ENCODE assay signal across 12 cellular contexts in the genomic region with DNA sequence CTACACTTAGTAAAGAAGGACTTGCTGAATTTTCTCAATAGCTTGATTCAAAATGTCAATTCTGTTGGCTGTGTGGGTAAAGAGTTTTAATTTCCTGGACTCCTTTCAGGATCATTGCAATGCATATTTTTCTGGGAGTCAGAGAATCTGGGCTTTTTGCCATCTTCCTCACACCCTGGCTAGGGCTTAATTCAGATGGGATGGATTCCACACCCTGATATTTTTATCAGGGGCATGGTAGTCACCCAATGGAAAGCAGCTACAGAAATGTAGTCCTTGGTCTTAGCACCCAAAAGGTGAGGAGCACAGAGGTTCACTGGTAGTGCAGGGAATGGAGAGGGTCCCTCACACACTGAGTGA.
A peak's percentile ranks its signal among the peaks of the same experiment; 100 is the strongest.
DNase-seq lines count a peak whose midpoint lies in the region; TF ChIP-seq lines count a peak whose summit lies in the region.
"Had no signal": no experiment of that assay in that cellular context is flagged by ENCODE, and none has a peak within 500 bp of the region (broad histone marks: within the 10 kb centered on the region; RNA-seq: fewer than 3 reads in every experiment).

No MANE protein-coding gene starts in this region.

- H3K27me3 ChIP-seq in CD8-positive, alpha-beta memory T cell (ENCODE audit: insufficient read depth, low read length, poor library complexity, severe bottlenecking): no peaks in the 10 kb centered on the region
- H3K27me3 ChIP-seq in trophoblast cell (ENCODE audit: insufficient read depth, low read length) (no peaks in the 10 kb centered on the region), transverse colon (no peaks in the 10 kb centered on the region)
- H3K27me3 ChIP-seq: adrenal gland had no signal

- H2AFZ ChIP-seq in trophoblast cell (ENCODE audit: insufficient read depth, low read length, poor library complexity): no peak overlapping the region

- CTCF ChIA-PET in CD8-positive, alpha-beta memory T cell (lab: Charles Lee): interaction anchor here (3.6 kb wide), 1 partner anchor 13 kb away, joined by 17 read pairs; no protein-coding TSS in a partner anchor

- peaks cover 0 to 49% (median 8%) of the 10 kb centered on the region in 3 donors for H3K36me3 Mint-ChIP-seq in CD8-positive, alpha-beta memory T cell
- peaks cover 42% of the 10 kb centered on the region for H3K36me3 Mint-ChIP-seq in activated CD4-positive, alpha-beta T cell treated with anti-CD3 and anti-CD28 coated beads, Interleukin-2, amount 10 ng/mL, durations not matched to agents 24 days and 14 days (ENCODE audit: low read depth)

- no peak overlapping the region for H4K12ac ChIP-seq in trophoblast cell (ENCODE audit: low read depth, low read length)

- peak overlapping the region; percentile 85 for H3K4ac ChIP-seq in trophoblast cell (ENCODE audit: low read depth, low read length)

- DNase-seq in CD8-positive, alpha-beta memory T cell: no peak
- DNase-seq in LHCN-M2 (ENCODE audit: low read depth) (peak; percentile 60), epithelial cell of esophagus (ENCODE audit: low read depth) (peak; percentile 25), trophoblast cell (no peak), HPDE6-E6E7 (ENCODE audit: extremely low spot score) (no peak), transverse colon (no peak), NCI-H526 (lab: John Stamatoyannopoulos, UW) (no peak)
- DNase-seq in activated CD4-positive, alpha-beta T cell treated with anti-CD3 and anti-CD28 coated beads, Interleukin-2, amount 10 ng/mL, durations not matched to agents 24 days and 14 days: no peak
- DNase-seq: activated CD4-positive, alpha-beta T cell treated with anti-CD3 and anti-CD28 coated beads for 48 hours; NCI-H2029 had no signal

- H2AK5ac ChIP-seq in trophoblast cell (ENCODE audit: low read length): no peak overlapping the region

- H3K4me3 Mint-ChIP-seq in CD8-positive, alpha-beta memory T cell: peak overlapping the region in 2 of 7 donors; percentile 10 to 41
- H3K4me3 Mint-ChIP-seq in activated CD4-positive, alpha-beta T cell treated with anti-CD3 and anti-CD28 coated beads, Interleukin-2, amount 10 ng/mL, durations not matched to agents 24 days and 14 days: no peak overlapping the region

- H3K4me2 ChIP-seq in trophoblast cell (ENCODE audit: low read length): no peak overlapping the region

- H3K79me1 ChIP-seq in trophoblast cell (ENCODE audit: low read length): no peaks in the 10 kb centered on the region

- no peak overlapping the region for H3K9ac ChIP-seq in trophoblast cell (ENCODE audit: low read length)

- POLR2A ChIA-PET in CD8-positive, alpha-beta memory T cell (lab: Charles Lee): no interaction called here

- no peak overlapping the region for H4K91ac ChIP-seq in trophoblast cell (ENCODE audit: low read depth, low read length)

- H3K23ac ChIP-seq in trophoblast cell (ENCODE audit: low read length): no peak overlapping the region

- no peak overlapping the region for H2BK12ac ChIP-seq in trophoblast cell (ENCODE audit: low read length)

- H3K27me3 Mint-ChIP-seq in CD8-positive, alpha-beta memory T cell: no peaks in the 10 kb centered on the region
- no peaks in the 10 kb centered on the region for H3K27me3 Mint-ChIP-seq in activated CD4-positive, alpha-beta T cell treated with anti-CD3 and anti-CD28 coated beads, Interleukin-2, amount 10 ng/mL, durations not matched to agents 24 days and 14 days

- no peak for TF ChIP-seq EP300 in transverse colon (IDR thresholded peaks at IDR 0.05; ENCODE audit: low read depth)

- no peak overlapping the region for H3K18ac ChIP-seq in trophoblast cell (ENCODE audit: low read length)

- no peak for TF ChIP-seq POLR2A in transverse colon (IDR thresholded peaks at IDR 0.05)

- no peaks in the 10 kb centered on the region for H3K79me2 ChIP-seq in trophoblast cell (ENCODE audit: control insufficient read depth, insufficient read depth, low read length, poor library complexity)

- peaks cover 65 to 90% (median 87%) of the 10 kb centered on the region in 3 donors for H3K4me1 Mint-ChIP-seq in CD8-positive, alpha-beta memory T cell
- peaks cover 31% of the 10 kb centered on the region for H3K4me1 Mint-ChIP-seq in activated CD4-positive, alpha-beta T cell treated with anti-CD3 and anti-CD28 coated beads, Interleukin-2, amount 10 ng/mL, durations not matched to agents 24 days and 14 days

- H3K14ac ChIP-seq in trophoblast cell (ENCODE audit: low read length): no peak overlapping the region

- H3K9me3 Mint-ChIP-seq in CD8-positive, alpha-beta memory T cell: no peaks in the 10 kb centered on the region
- H3K9me3 Mint-ChIP-seq in activated CD4-positive, alpha-beta T cell treated with anti-CD3 and anti-CD28 coated beads, Interleukin-2, amount 10 ng/mL, durations not matched to agents 24 days and 14 days: no peaks in the 10 kb centered on the region

- no peak for TF ChIP-seq CTCF in epithelial cell of esophagus (IDR thresholded peaks at IDR 0.05; ENCODE audit: insufficient read depth, low read depth, low read length, missing control alignments)
- no peak for TF ChIP-seq CTCF in transverse colon (IDR thresholded peaks at IDR 0.05)

- H3K36me3 ChIP-seq in CD8-positive, alpha-beta memory T cell (ENCODE audit: insufficient read depth, low read length): no peaks in the 10 kb centered on the region
- H3K36me3 ChIP-seq in trophoblast cell (ENCODE audit: control insufficient read depth in 1 of 2, insufficient read depth in 2 of 2, low read length in 2 of 2) (no peaks in the 10 kb centered on the region), transverse colon (no peaks in the 10 kb centered on the region)
- H3K36me3 ChIP-seq: adrenal gland had no signal

- in situ Hi-C loops in transverse colon (cut with MboI; ENCODE audit: low pct_ligation_motif_present in 1 of 4, low pct_unique_long_range_greater_than_20kb in 1 of 4, low sequenced_read_pairs in 3 of 4): no loop called here

- H2BK5ac ChIP-seq in trophoblast cell (ENCODE audit: low read depth, low read length, poor library complexity): no peak overlapping the region

- H3K4me1 ChIP-seq in CD8-positive, alpha-beta memory T cell (ENCODE audit: insufficient read depth, low read length): peaks cover 56% of the 10 kb centered on the region
- H3K4me1 ChIP-seq in trophoblast cell (ENCODE audit: control insufficient read depth in 1 of 2, insufficient read depth in 2 of 2, low read length in 2 of 2) (peaks cover 10 to 11% of the 10 kb centered on the region in 2 experiments), transverse colon (peaks cover 5 to 42% (median 13%) of the 10 kb centered on the region in 4 donors)

- H2BK120ac ChIP-seq in trophoblast cell (ENCODE audit: insufficient read depth, low read length, poor library complexity): no peak overlapping the region

- intact Hi-C loops in transverse colon (cut with DNase I; ENCODE audit: low total_unique reads): no loop called here
- intact Hi-C loops in activated CD4-positive, alpha-beta T cell treated with anti-CD3 and anti-CD28 coated beads, Interleukin-2, amount 10 ng/mL, durations not matched to agents 24 days and 14 days (cut with micrococcal nuclease): no loop called here

- no peak overlapping the region for H4K8ac ChIP-seq in trophoblast cell (ENCODE audit: low read depth, low read length)

- H3K27ac Mint-ChIP-seq in CD8-positive, alpha-beta memory T cell: peak overlapping the region in 6 of 8 donors; percentile 24 to 77 (median 62)
- no peak overlapping the region for H3K27ac Mint-ChIP-seq in activated CD4-positive, alpha-beta T cell treated with anti-CD3 and anti-CD28 coated beads, Interleukin-2, amount 10 ng/mL, durations not matched to agents 24 days and 14 days

- no peak overlapping the region for H3K27ac ChIP-seq in CD8-positive, alpha-beta memory T cell (ENCODE audit: low read depth, low read length)
- H3K27ac ChIP-seq in trophoblast cell (ENCODE audit: low read depth, low read length) (no peak overlapping the region), transverse colon (peak overlapping the region in 2 of 4 donors; percentile 1 to 22)
- H3K27ac ChIP-seq: adrenal gland, HL-60 had no signal

- H3K9me3 ChIP-seq in CD8-positive, alpha-beta memory T cell (ENCODE audit: low read length): no peaks in the 10 kb centered on the region
- H3K9me3 ChIP-seq in trophoblast cell (ENCODE audit: insufficient read depth, low read depth, low read length) (no peaks in the 10 kb centered on the region), transverse colon (no peaks in the 10 kb centered on the region)
- H3K9me3 ChIP-seq: adrenal gland had no signal

- H3K4me3 ChIP-seq in CD8-positive, alpha-beta memory T cell (ENCODE audit: low read length): no peak overlapping the region
- H3K4me3 ChIP-seq in epithelial cell of esophagus (ENCODE audit: low read length) (no peak overlapping the region), trophoblast cell (ENCODE audit: low read depth, low read length) (no peak overlapping the region), transverse colon (no peak overlapping the region)
- H3K4me3 ChIP-seq: adrenal gland had no signal

Comparison
In these comparisons a context has a peak if more than half of its experiments do, and no peak if none do; other contexts are left out.
1. DNase-seq: peak in LHCN-M2 (single experiment) and epithelial cell of esophagus (single experiment); none in CD8-positive, alpha-beta memory T cell (0 of 5), trophoblast cell (0 of 2), HPDE6-E6E7 (single experiment), transverse colon (single experiment), NCI-H526 (0 of 2) and activated CD4-positive, alpha-beta T cell treated with anti-CD3 and anti-CD28 coated beads, Interleukin-2, amount 10 ng/mL, durations not matched to agents 24 days and 14 days (single experiment).